In the genomic region with DNA sequence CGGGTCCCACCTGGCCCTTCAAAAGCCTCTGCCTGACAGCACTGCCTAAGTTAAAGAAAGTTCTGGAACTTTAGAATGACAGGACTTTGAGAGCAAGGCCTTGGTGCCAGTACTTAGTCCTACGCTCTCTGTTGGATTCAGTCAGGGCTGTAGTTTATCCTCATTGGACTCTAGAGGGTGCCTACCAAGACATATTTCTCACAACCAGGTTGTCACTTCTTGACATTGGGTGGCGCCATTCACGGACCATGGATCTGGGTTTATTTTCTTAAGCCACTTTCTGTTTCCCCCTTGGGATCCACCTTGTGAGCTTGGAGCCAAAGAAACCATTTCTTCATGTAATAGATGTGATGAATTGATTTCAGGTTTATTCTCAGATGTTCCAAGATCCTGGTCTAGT, we compare ENCODE assay signal across 22 cellular contexts.
"Had no signal": no experiment of that assay in that cellular context is flagged by ENCODE, and none has a peak within 500 bp of the region (broad histone marks: within the 10 kb centered on the region; RNA-seq: fewer than 3 reads in every experiment).

No MANE protein-coding gene starts in this region.

- H3K9me3 Mint-ChIP-seq: activated CD4-positive, alpha-beta T cell treated with anti-CD3 and anti-CD28 coated beads, Interleukin-2, amount 10 ng/mL, durations not matched to agents 24 days and 14 days; activated CD8-positive, alpha-beta T cell treated with anti-CD3 and anti-CD28 coated beads for 36 hours; activated naive CD8-positive, alpha-beta T cell treated with anti-CD3 and anti-CD28 coated beads, Interleukin-2, amount 50 U/mL, for 24 hours; natural killer cell treated with Interleukin-12 subunit alpha and Interleukin-12 subunit beta and Interleukin-15 and Interleukin-18, amount 100 ng/mL, for 72 hours; stimulated activated naive B cell treated with anti-CD40 and anti-IgM and Interleukin-4, amounts not matched to agents 10 μg/mL and 1 μg/mL and 100 μg/mL, for 72 hours had no signal

- H3K27me3 ChIP-seq: brain microvascular endothelial cell, colonic mucosa, sigmoid colon, spleen, upper lobe of right lung had no signal

- ATAC-seq: activated CD8-positive, alpha-beta T cell treated with anti-CD3 and anti-CD28 coated beads for 36 hours; activated naive CD8-positive, alpha-beta T cell treated with anti-CD3 and anti-CD28 coated beads, Interleukin-2, amount 50 U/mL, for 24 hours; activated T-cell treated with anti-CD3 and anti-CD28 coated beads, Interleukin-2, amount 50 U/mL, for 4 hours; left lobe of liver; natural killer cell treated with Interleukin-12 subunit alpha and Interleukin-12 subunit beta and Interleukin-15 and Interleukin-18, amount 100 ng/mL, for 72 hours; stimulated activated naive B cell treated with anti-CD40 and anti-IgM and Interleukin-4, amounts not matched to agents 10 μg/mL and 1 μg/mL and 100 μg/mL, for 72 hours; upper lobe of right lung had no signal

- H3K4me1 ChIP-seq: colonic mucosa, sigmoid colon, spleen, upper lobe of right lung had no signal

- H3K4me1 Mint-ChIP-seq: activated CD4-positive, alpha-beta T cell treated with anti-CD3 and anti-CD28 coated beads, Interleukin-2, amount 10 ng/mL, durations not matched to agents 24 days and 14 days; activated naive CD4-positive, alpha-beta T cell treated with anti-CD3 and anti-CD28 coated beads, Interleukin-2, amount 10 ng/mL, durations not matched to agents 7 days and 5 days; activated naive CD8-positive, alpha-beta T cell treated with anti-CD3 and anti-CD28 coated beads, Interleukin-2, amount 50 U/mL, for 24 hours; central memory CD8-positive, alpha-beta T cell; stimulated activated naive B cell treated with anti-CD40 and anti-IgM and Interleukin-4, amounts not matched to agents 10 μg/mL and 1 μg/mL and 100 μg/mL, for 72 hours had no signal

- H3K27ac Mint-ChIP-seq: activated CD4-positive, alpha-beta T cell treated with anti-CD3 and anti-CD28 coated beads, Interleukin-2, amount 10 ng/mL, durations not matched to agents 24 days and 14 days; activated CD8-positive, alpha-beta T cell treated with anti-CD3 and anti-CD28 coated beads for 36 hours; activated naive CD4-positive, alpha-beta T cell treated with anti-CD3 and anti-CD28 coated beads, Interleukin-2, amount 10 ng/mL, durations not matched to agents 7 days and 5 days; activated naive CD8-positive, alpha-beta T cell treated with anti-CD3 and anti-CD28 coated beads, Interleukin-2, amount 50 U/mL, for 24 hours; natural killer cell treated with Interleukin-12 subunit alpha and Interleukin-12 subunit beta and Interleukin-15 and Interleukin-18, amount 100 ng/mL, for 72 hours; stimulated activated naive B cell treated with anti-CD40 and anti-IgM and Interleukin-4, amounts not matched to agents 10 μg/mL and 1 μg/mL and 100 μg/mL, for 72 hours had no signal

- H3K4me3 ChIP-seq: colonic mucosa, lung, sigmoid colon, spleen, thoracic aorta, upper lobe of right lung had no signal

- DNase-seq: activated CD4-positive, alpha-beta T cell treated with anti-CD3 and anti-CD28 coated beads, Interleukin-2, amount 10 ng/mL, durations not matched to agents 24 days and 14 days; activated CD4-positive, CD25-positive, alpha-beta regulatory T cell; activated CD8-positive, alpha-beta T cell treated with anti-CD3 and anti-CD28 coated beads for 36 hours; activated naive CD4-positive, alpha-beta T cell treated with anti-CD3 and anti-CD28 coated beads, Interleukin-2, amount 10 ng/mL, durations not matched to agents 7 days and 5 days; activated naive CD8-positive, alpha-beta T cell treated with anti-CD3 and anti-CD28 coated beads, Interleukin-2, amount 50 U/mL, for 24 hours; activated T-cell treated with anti-CD3 and anti-CD28 coated beads, Interleukin-2, amount 50 U/mL, for 4 hours; anterior cingulate cortex; brain microvascular endothelial cell; colonic mucosa; erythroblast; kidney; posterior cingulate gyrus; sigmoid colon; spleen; stimulated activated naive B cell treated with anti-CD40 and anti-IgM and Interleukin-4, amounts not matched to agents 10 μg/mL and 1 μg/mL and 100 μg/mL, for 72 hours; upper lobe of right lung had no signal

- H3K36me3 Mint-ChIP-seq: activated naive CD4-positive, alpha-beta T cell treated with anti-CD3 and anti-CD28 coated beads, Interleukin-2, amount 10 ng/mL, durations not matched to agents 7 days and 5 days; natural killer cell treated with Interleukin-12 subunit alpha and Interleukin-12 subunit beta and Interleukin-15 and Interleukin-18, amount 100 ng/mL, for 72 hours; stimulated activated naive B cell treated with anti-CD40 and anti-IgM and Interleukin-4, amounts not matched to agents 10 μg/mL and 1 μg/mL and 100 μg/mL, for 72 hours had no signal

- H3K36me3 ChIP-seq: brain microvascular endothelial cell, colonic mucosa, sigmoid colon, spleen, thoracic aorta, upper lobe of right lung had no signal

- H3K27me3 Mint-ChIP-seq: activated CD4-positive, alpha-beta T cell treated with anti-CD3 and anti-CD28 coated beads, Interleukin-2, amount 10 ng/mL, durations not matched to agents 24 days and 14 days; activated CD8-positive, alpha-beta T cell treated with anti-CD3 and anti-CD28 coated beads for 36 hours; activated naive CD4-positive, alpha-beta T cell treated with anti-CD3 and anti-CD28 coated beads, Interleukin-2, amount 10 ng/mL, durations not matched to agents 7 days and 5 days; activated naive CD8-positive, alpha-beta T cell treated with anti-CD3 and anti-CD28 coated beads, Interleukin-2, amount 50 U/mL, for 24 hours; central memory CD8-positive, alpha-beta T cell; natural killer cell treated with Interleukin-12 subunit alpha and Interleukin-12 subunit beta and Interleukin-15 and Interleukin-18, amount 100 ng/mL, for 72 hours had no signal

- H3K9me3 ChIP-seq: colonic mucosa, sigmoid colon, spleen, thoracic aorta, upper lobe of right lung had no signal

- H3K27ac ChIP-seq: brain microvascular endothelial cell, colonic mucosa, sigmoid colon, spleen, thoracic aorta, upper lobe of right lung had no signal

- H3K4me3 Mint-ChIP-seq: activated CD4-positive, alpha-beta T cell treated with anti-CD3 and anti-CD28 coated beads, Interleukin-2, amount 10 ng/mL, durations not matched to agents 24 days and 14 days; activated CD8-positive, alpha-beta T cell treated with anti-CD3 and anti-CD28 coated beads for 36 hours; activated naive CD4-positive, alpha-beta T cell treated with anti-CD3 and anti-CD28 coated beads, Interleukin-2, amount 10 ng/mL, durations not matched to agents 7 days and 5 days; activated naive CD8-positive, alpha-beta T cell treated with anti-CD3 and anti-CD28 coated beads, Interleukin-2, amount 50 U/mL, for 24 hours; activated T-cell treated with anti-CD3 and anti-CD28 coated beads, Interleukin-2, amount 50 U/mL, for 4 hours; central memory CD8-positive, alpha-beta T cell; mesothelial cell of epicardium; natural killer cell treated with Interleukin-12 subunit alpha and Interleukin-12 subunit beta and Interleukin-15 and Interleukin-18, amount 100 ng/mL, for 72 hours; stimulated activated naive B cell treated with anti-CD40 and anti-IgM and Interleukin-4, amounts not matched to agents 10 μg/mL and 1 μg/mL and 100 μg/mL, for 72 hours had no signal
